9 cellular contexts compared by ENCODE assay signal in the genomic region with DNA sequence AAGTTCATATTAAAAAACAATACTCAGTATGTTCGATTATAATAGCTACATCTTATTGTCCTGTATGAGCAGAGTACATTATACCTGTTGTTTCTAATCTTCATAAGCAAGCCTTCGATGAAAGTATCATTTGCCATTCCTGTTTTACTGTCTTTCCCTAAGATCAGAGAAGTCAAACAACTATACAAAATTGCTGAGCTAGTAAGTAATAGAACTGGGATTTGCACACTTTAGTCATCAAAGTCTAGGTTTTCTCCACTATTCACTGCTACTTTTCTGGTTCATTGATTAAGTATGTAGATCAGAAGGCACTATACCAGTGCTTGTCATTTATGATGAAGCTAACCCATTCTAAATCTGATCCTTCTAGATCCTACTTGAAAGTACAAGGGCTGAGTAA.
"Had no signal": no experiment of that assay in that cellular context is flagged by ENCODE, and none has a peak within 500 bp of the region (broad histone marks: within the 10 kb centered on the region; RNA-seq: fewer than 3 reads in every experiment).

No MANE protein-coding gene starts in this region.

- DNase-seq: H7, HFFc6, KG1 had no signal

- H3K4me3 Mint-ChIP-seq: GM23338, HFFc6, IgD-negative memory B cell had no signal

- H3K27ac ChIP-seq: HL-60 had no signal

- H3K4me2 ChIP-seq: GM23338 had no signal

- H3K4me3 ChIP-seq: GM23338, HAP-1 had no signal

- H2AFZ ChIP-seq: GM23338 had no signal

- H3K4me1 Mint-ChIP-seq: GM23338 had no signal

- H3K4me1 ChIP-seq: HAP-1 had no signal

- H3K36me3 Mint-ChIP-seq: IgD-negative memory B cell had no signal

- FAIRE-seq: H1 had no signal

- H3K27ac Mint-ChIP-seq: GM23338, HFFc6, IgD-negative memory B cell had no signal

- H3K9me3 ChIP-seq: HAP-1 had no signal

- ATAC-seq: GM23338, HCT116 had no signal

- H3K36me3 ChIP-seq: HAP-1 had no signal

- H3K27me3 Mint-ChIP-seq: IgD-negative memory B cell had no signal

- H3K9me3 Mint-ChIP-seq: GM23338, HFFc6, IgD-negative memory B cell had no signal
